In genomic region chr5:132096904-132097303, GRCh38 we compare ENCODE assay signal across 21 cellular contexts. TPM values are rescaled to one million over a fixed set of nuclear protein-coding genes. Genes with fewer than 3 reads are reported as not detected.
"Had no signal": no experiment of that assay in that cellular context is flagged by ENCODE, and none has a peak within 500 bp of the region (broad histone marks: within the 10 kb centered on the region; RNA-seq: fewer than 3 reads in every experiment).

No MANE protein-coding gene starts in this region.

- H3K27me3 ChIP-seq: brain microvascular endothelial cell, dorsolateral prefrontal cortex, left lung, spleen, stomach, testis, upper lobe of left lung had no signal

- DNase-seq: aorta; brain microvascular endothelial cell; central memory CD4-positive, alpha-beta T cell; dorsolateral prefrontal cortex; erythroblast; hypothalamus; kidney; left lung; midbrain; occipital lobe; retina; Right ventricle myocardium superior; spleen; stomach; SW 1271; T-helper 9 cell; testis; upper lobe of left lung had no signal

- ATAC-seq: left lung had no signal

- H3K36me3 ChIP-seq: brain microvascular endothelial cell, left lung, spleen, stomach, upper lobe of left lung had no signal

- H3K4me1 ChIP-seq: stomach, testis had no signal

- H3K27ac ChIP-seq: brain microvascular endothelial cell, dorsolateral prefrontal cortex, left lung, spleen, stomach, testis, upper lobe of left lung had no signal

- H3K4me3 ChIP-seq: dorsolateral prefrontal cortex, left lung, spleen, stomach, testis, upper lobe of left lung had no signal

- H3K9me3 ChIP-seq: left lung, spleen, stomach, testis, upper lobe of left lung had no signal

RNA-seq across cellular contexts. Expression of gene CSF2, which starts 23.3 kb away (rescaled TPM):
- total RNA-seq: dorsolateral prefrontal cortex, frontal cortex, kidney, occipital lobe, posterior vena cava, Right ventricle myocardium superior, spleen, stomach, testis had no signal

RNA-seq across cellular contexts. Expression of gene IL3, which starts 36.4 kb away (rescaled TPM):
- total RNA-seq: aorta, dorsolateral prefrontal cortex, frontal cortex, kidney, left lung, lung microvascular endothelial cell, occipital lobe, posterior vena cava, Right ventricle myocardium superior, spleen, stomach, upper lobe of left lung had no signal
